Comparison of ENCODE assay signal across 1 cellular context in genomic region chr22:42856865-42857704, GRCh38.
TF ChIP-seq lines count a peak whose summit lies in the region.

Gene ARFGAP3 (minus strand): TSS chr22:42857273. CDS start chr22:42857182, 91 bp downstream.

TF ChIP-seq in HepG2, 621 proteins besides CTCF, POLR2A, EP300 and RAD21 (continued from another document and continues in another):
- TF ChIP-seq ZBTB33 (CRISPR knock-in tag; IDR thresholded peaks at IDR 0.05) (peak; percentile 83; the same call in 1 of the 2 replicates), ZNF354B (CRISPR knock-in tag; IDR thresholded peaks at IDR 0.05) (no peak), ZNF414 (CRISPR knock-in tag; IDR thresholded peaks at IDR 0.05) (0 out of 2 replicates have a peak, but pooled peaks have one; percentile 48), ZNF138 (CRISPR knock-in tag; IDR thresholded peaks at IDR 0.05; ENCODE audit: low read depth) (peak; percentile 99), KLF12 (CRISPR knock-in tag; IDR thresholded peaks at IDR 0.05; ENCODE audit: borderline replicate concordance) (peak; percentile 91; the same call in 1 of the 2 replicates), DNMT3B (CRISPR knock-in tag; conservative IDR thresholded peaks at IDR 0.05) (no peak), HDAC2 (CRISPR knock-in tag; IDR thresholded peaks at IDR 0.05) (peak; percentile 58; the same call in 1 of the 2 replicates), GLI4 (CRISPR knock-in tag; IDR thresholded peaks at IDR 0.05; ENCODE audit: borderline replicate concordance) (peak; percentile 91; the same call in 1 of the 2 replicates), MEIS2 (CRISPR knock-in tag; IDR thresholded peaks at IDR 0.05) (peak; percentile 91; the same call in 1 of the 2 replicates), ZNF24 (IDR thresholded peaks at IDR 0.05) (no peak), TCF12 (IDR thresholded peaks at IDR 0.05) (no peak), TCF12 (CRISPR knock-in tag; IDR thresholded peaks at IDR 0.05) (peak; percentile 67; the same call in 1 of the 2 replicates), ETV6 (CRISPR knock-in tag; conservative IDR thresholded peaks at IDR 0.05) (0 out of 2 replicates have a peak, but pooled peaks have one; percentile 16), MTF1 (CRISPR knock-in tag; IDR thresholded peaks at IDR 0.05) (no peak; the same call in 1 of the 2 replicates), ZNF124 (CRISPR knock-in tag; IDR thresholded peaks at IDR 0.05) (peak; percentile 59; the same call in 1 of the 2 replicates), YEATS2 (CRISPR knock-in tag; IDR thresholded peaks at IDR 0.05; ENCODE audit: borderline replicate concordance) (peak; percentile 45; the same call in 1 of the 2 replicates), GPBP1L1 (CRISPR knock-in tag; IDR thresholded peaks at IDR 0.05) (no peak), MED1 (CRISPR knock-in tag; IDR thresholded peaks at IDR 0.05) (peak; percentile 73), BATF2 (CRISPR knock-in tag; IDR thresholded peaks at IDR 0.05) (peak; percentile 96), MTA1 (CRISPR knock-in tag; IDR thresholded peaks at IDR 0.05; ENCODE audit: borderline replicate concordance) (peak; percentile 49; the same call in 1 of the 2 replicates), ZFP90 (CRISPR knock-in tag; IDR thresholded peaks at IDR 0.05; ENCODE audit: borderline replicate concordance) (peak; percentile 93; the same call in 1 of the 2 replicates), ZNF737 (CRISPR knock-in tag; IDR thresholded peaks at IDR 0.05; ENCODE audit: borderline replicate concordance) (no peak), ZNF556 (CRISPR knock-in tag; IDR thresholded peaks at IDR 0.05; ENCODE audit: borderline replicate concordance) (0 out of 2 replicates have a peak, but pooled peaks have one; percentile 33), JDP2 (CRISPR knock-in tag; IDR thresholded peaks at IDR 0.05; ENCODE audit: borderline replicate concordance) (peak; percentile 90; the same call in 1 of the 2 replicates), ZSCAN5A (CRISPR knock-in tag; IDR thresholded peaks at IDR 0.05; ENCODE audit: borderline replicate concordance) (peak; percentile 60; the same call in 1 of the 2 replicates), ZNF230 (CRISPR knock-in tag; IDR thresholded peaks at IDR 0.05) (no peak), GPN1 (CRISPR knock-in tag; IDR thresholded peaks at IDR 0.05; ENCODE audit: borderline replicate concordance) (no peak), ETS1 (CRISPR knock-in tag; IDR thresholded peaks at IDR 0.05) (peak; percentile 90; the same call in 1 of the 2 replicates), ZBTB10 (CRISPR knock-in tag; IDR thresholded peaks at IDR 0.05; ENCODE audit: borderline replicate concordance) (no peak), NFKB2 (CRISPR knock-in tag; IDR thresholded peaks at IDR 0.05; ENCODE audit: borderline replicate concordance) (peak; percentile 96), TBX2 (CRISPR knock-in tag; IDR thresholded peaks at IDR 0.05; ENCODE audit: borderline replicate concordance) (peak; percentile 90; the same call in 1 of the 2 replicates), ZNF672 (CRISPR knock-in tag; IDR thresholded peaks at IDR 0.05) (peak; percentile 95; the same call in 1 of the 2 replicates), CENPBD1 (CRISPR knock-in tag; IDR thresholded peaks at IDR 0.05; ENCODE audit: borderline replicate concordance, low read depth) (no peak; the same call in 1 of the 2 replicates), NFYC (CRISPR knock-in tag; IDR thresholded peaks at IDR 0.05) (0 out of 2 replicates have a peak, but pooled peaks have one; percentile 26), ZNF12 (CRISPR knock-in tag; IDR thresholded peaks at IDR 0.05) (no peak; the same call in 1 of the 2 replicates), IRF1 (CRISPR knock-in tag; IDR thresholded peaks at IDR 0.05; ENCODE audit: low read depth) (0 out of 2 replicates have a peak, but pooled peaks have one; percentile 50), CAMTA2 (CRISPR knock-in tag; IDR thresholded peaks at IDR 0.05; ENCODE audit: borderline replicate concordance) (0 out of 2 replicates have a peak, but pooled peaks have one; percentile 80), ZGPAT (CRISPR knock-in tag; IDR thresholded peaks at IDR 0.05) (peak; percentile 60; the same call in 1 of the 2 replicates), ZNF883 (CRISPR knock-in tag; IDR thresholded peaks at IDR 0.05; ENCODE audit: not compliant biosample characterization) (peak; percentile 94), NCOA1 (CRISPR knock-in tag; IDR thresholded peaks at IDR 0.05) (no peak), ZNF552 (CRISPR knock-in tag; IDR thresholded peaks at IDR 0.05; ENCODE audit: borderline replicate concordance) (peak; percentile 98)
- TF ChIP-seq, protein P1, sequence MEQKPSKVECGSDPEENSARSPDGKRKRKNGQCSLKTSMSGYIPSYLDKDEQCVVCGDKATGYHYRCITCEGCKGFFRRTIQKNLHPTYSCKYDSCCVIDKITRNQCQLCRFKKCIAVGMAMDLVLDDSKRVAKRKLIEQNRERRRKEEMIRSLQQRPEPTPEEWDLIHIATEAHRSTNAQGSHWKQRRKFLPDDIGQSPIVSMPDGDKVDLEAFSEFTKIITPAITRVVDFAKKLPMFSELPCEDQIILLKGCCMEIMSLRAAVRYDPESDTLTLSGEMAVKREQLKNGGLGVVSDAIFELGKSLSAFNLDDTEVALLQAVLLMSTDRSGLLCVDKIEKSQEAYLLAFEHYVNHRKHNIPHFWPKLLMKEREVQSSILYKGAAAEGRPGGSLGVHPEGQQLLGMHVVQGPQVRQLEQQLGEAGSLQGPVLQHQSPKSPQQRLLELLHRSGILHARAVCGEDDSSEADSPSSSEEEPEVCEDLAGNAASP (CRISPR knock-in tag; IDR thresholded peaks at IDR 0.05; ENCODE audit: borderline replicate concordance) = peak; percentile 33; the same call in 1 of the 2 replicates
- TF ChIP-seq, protein P2, sequence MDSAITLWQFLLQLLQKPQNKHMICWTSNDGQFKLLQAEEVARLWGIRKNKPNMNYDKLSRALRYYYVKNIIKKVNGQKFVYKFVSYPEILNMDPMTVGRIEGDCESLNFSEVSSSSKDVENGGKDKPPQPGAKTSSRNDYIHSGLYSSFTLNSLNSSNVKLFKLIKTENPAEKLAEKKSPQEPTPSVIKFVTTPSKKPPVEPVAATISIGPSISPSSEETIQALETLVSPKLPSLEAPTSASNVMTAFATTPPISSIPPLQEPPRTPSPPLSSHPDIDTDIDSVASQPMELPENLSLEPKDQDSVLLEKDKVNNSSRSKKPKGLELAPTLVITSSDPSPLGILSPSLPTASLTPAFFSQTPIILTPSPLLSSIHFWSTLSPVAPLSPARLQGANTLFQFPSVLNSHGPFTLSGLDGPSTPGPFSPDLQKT (CRISPR knock-in tag; IDR thresholded peaks at IDR 0.05; ENCODE audit: borderline replicate concordance) = peak; percentile 82; the same call in 1 of the 2 replicates
